Comparison of ENCODE assay signal across 8 cellular contexts in genomic region chr14:90256354-90257131, GRCh38. TPM values are rescaled to one million over a fixed set of nuclear protein-coding genes. Genes with fewer than 3 reads are reported as not detected.
DNase-seq lines count a peak whose midpoint lies in the region; ATAC-seq, FAIRE-seq and TF ChIP-seq lines count a peak whose summit lies in the region.

Gene PSMC1 (plus strand): TSS chr14:90256553. CDS start chr14:90256598, 45 bp downstream.

- H3K4me3 ChIP-seq in kidney (ENCODE audit: low read length in 2 of 2): peak within 1 kb of the TSS; percentile 91 to 94

- peak within 1 kb of the TSS in 1 of 2 donors; percentile 60 for H3K27ac ChIP-seq in kidney (ENCODE audit: low read depth in 2 of 2, low read length in 2 of 2)

- TF ChIP-seq CTCF in AG09319 (IDR thresholded peaks at IDR 0.05; ENCODE audit: low read depth, low read length) (no peak), kidney (IDR thresholded peaks at IDR 0.05; ENCODE audit: borderline replicate concordance, extremely low read depth, insufficient read depth) (peak; percentile 4)

- H3K9me3 ChIP-seq in kidney (ENCODE audit: control insufficient read depth in 1 of 2, low read length in 2 of 2): no peaks in the 10 kb centered on the region

- DNase-seq in AG09319 (ENCODE audit: extremely low read depth, low read depth): peak; percentile 82
- DNase-seq in NCI-H446 treated with DMSO at 0.1 percent for 48 hours (lab: John Stamatoyannopoulos, UW): peak; percentile 77
- DNase-seq in cerebellar cortex (ENCODE audit: low spot score): peak; percentile 93
- peak; percentile 94 for DNase-seq in kidney
- peak; percentile 93 for DNase-seq in stimulated activated CD4-positive, alpha-beta T cell treated with anti-CD3 and anti-CD28 coated beads, Interleukin-15, amount 100 ng/mL, for 24 hours

- ATAC-seq in GM19035 (IDR thresholded peaks at IDR 0.05; ENCODE audit: unreplicated experiment) (peak; percentile 96), HG03354 (IDR thresholded peaks at IDR 0.05; ENCODE audit: poor library complexity, severe bottlenecking, unreplicated experiment) (peak; percentile 98)
- ATAC-seq in activated CD4-positive, CD25-positive, alpha-beta regulatory T cell treated with anti-CD3 and anti-CD28 coated beads, Interleukin-2, amount 50 U/mL, for 24 hours: peak; percentile 97 to 98

- peaks cover 5 to 11% of the 10 kb centered on the region in 2 donors for H3K4me1 ChIP-seq in kidney (ENCODE audit: control insufficient read depth in 1 of 2, insufficient read depth in 1 of 2, low read depth in 1 of 2, low read length in 2 of 2)

- H3K9ac ChIP-seq in kidney (ENCODE audit: low read length in 2 of 2): peak within 1 kb of the TSS; percentile 57 to 77

- peak; percentile 25 for FAIRE-seq in kidney (lab: Jason Lieb, UNC)

- intact Hi-C loops in kidney (cut with DNase I): no loop called here

- peaks cover 6 to 10% of the 10 kb centered on the region in 2 donors for H3K36me3 ChIP-seq in kidney (ENCODE audit: control insufficient read depth in 1 of 2, insufficient read depth in 2 of 2, low read length in 2 of 2)

RNA-seq across cellular contexts. Expression of gene PSMC1, which starts in this region (rescaled TPM):
- total RNA-seq in kidney: 88.9 TPM
- polyA plus RNA-seq in kidney (ENCODE audit: insufficient read depth, low read depth, low replicate concordance): 172 TPM
